8 cellular contexts compared by ENCODE assay signal in genomic region chr7:158587425-158588084, GRCh38. TPM values are rescaled to one million over a fixed set of nuclear protein-coding genes. Genes with fewer than 3 reads are reported as not detected.
A peak's percentile ranks its signal among the peaks of the same experiment; 100 is the strongest.
DNase-seq lines count a peak whose midpoint lies in the region; ATAC-seq lines count a peak whose summit lies in the region.

Gene PTPRN2 (minus strand): TSS chr7:158587823.

- DNase-seq in AG08396 (ENCODE audit: low spot score) (peak; percentile 98), NCI-H1092 (lab: John Stamatoyannopoulos, UW) (peak; percentile 75), cerebellum (ENCODE audit: low spot score) (peak; percentile 97), left colon (peak; percentile 42 to 74)
- peak; percentile 59 for DNase-seq in stimulated activated CD4-positive, alpha-beta T cell treated with anti-CD3 and anti-CD28 coated beads, Interleukin-4, amount 100 ng/mL, for 1 hour

- intact Hi-C loops in left colon (cut with DNase I, micrococcal nuclease), result no loop called here

- ATAC-seq in GM19397 (IDR thresholded peaks at IDR 0.05; ENCODE audit: unreplicated experiment) (peak; percentile 77), left colon (peak; percentile 69), HG02763 (IDR thresholded peaks at IDR 0.05; ENCODE audit: unreplicated experiment) (no peak)
- peak; percentile 75 to 76 for ATAC-seq in activated CD4-positive, CD25-positive, alpha-beta regulatory T cell treated with anti-CD3 and anti-CD28 coated beads, Interleukin-2, amount 50 U/mL, for 24 hours

RNA-seq across cellular contexts. Expression of gene PTPRN2, which starts in this region (rescaled TPM):
- 35.7 TPM for total RNA-seq in cerebellum
- 10 to 100 TPM; 30.3 to 40.7 TPM for total RNA-seq in left colon
